In genomic region chr10:112981553-112981952, GRCh38 we compare ENCODE assay signal across 8 cellular contexts.
DNase-seq lines count a peak whose midpoint lies in the region; ATAC-seq lines count a peak whose summit lies in the region.

No MANE protein-coding gene starts in this region.

- H3K4me3 Mint-ChIP-seq in T-helper 2 cell treated with Interferon-gamma antibody and Interleukin-4, amounts not matched to agents 5 μg/mL and 100 μg/mL, for 36 hours: no peak overlapping the region

- peaks cover 66% of the 10 kb centered on the region for H3K27me3 Mint-ChIP-seq in T-helper 2 cell treated with Interferon-gamma antibody and Interleukin-4, amounts not matched to agents 5 μg/mL and 100 μg/mL, for 36 hours (ENCODE audit: low read depth)

- peaks cover 3% of the 10 kb centered on the region for H3K4me1 Mint-ChIP-seq in T-helper 2 cell treated with Interferon-gamma antibody and Interleukin-4, amounts not matched to agents 5 μg/mL and 100 μg/mL, for 36 hours (ENCODE audit: low read depth)

- no peak overlapping the region for H3K27ac Mint-ChIP-seq in T-helper 2 cell treated with Interferon-gamma antibody and Interleukin-4, amounts not matched to agents 5 μg/mL and 100 μg/mL, for 36 hours

- DNase-seq in activated T-cell treated with anti-CD3 and anti-CD28 coated beads for 24 hours (ENCODE audit: low read depth): peak; percentile 32
- DNase-seq in activated T-cell treated with anti-CD3 and anti-CD28 coated beads for 4 hours: no peak
- peak; percentile 62 for DNase-seq in T-helper 2 cell treated with Interferon-gamma antibody and Interleukin-4, amounts not matched to agents 5 μg/mL and 100 μg/mL, for 36 hours (ENCODE audit: low spot score)
- peak; percentile 1 to 23 for DNase-seq in stimulated activated CD8-positive, alpha-beta memory T cell treated with anti-CD3 and anti-CD28 coated beads, Interleukin-7, amount 100 ng/mL, for 48 hours (ENCODE audit: extremely low read depth in 1 of 2, low read depth in 1 of 2)
- no peak for DNase-seq in HuH-7.5 (ENCODE audit: low spot score)
- no peak for DNase-seq in HuH-7 (ENCODE audit: low spot score)
- no peak for DNase-seq in NCI-H2029 treated with DMSO at 0.1 percent for 48 hours (lab: John Stamatoyannopoulos, UW)

- no peaks in the 10 kb centered on the region for H3K9me3 Mint-ChIP-seq in T-helper 2 cell treated with Interferon-gamma antibody and Interleukin-4, amounts not matched to agents 5 μg/mL and 100 μg/mL, for 36 hours

- ATAC-seq in HG02973 (IDR thresholded peaks at IDR 0.05; ENCODE audit: unreplicated experiment): peak; percentile 96

- no peaks in the 10 kb centered on the region for H3K36me3 Mint-ChIP-seq in T-helper 2 cell treated with Interferon-gamma antibody and Interleukin-4, amounts not matched to agents 5 μg/mL and 100 μg/mL, for 36 hours (ENCODE audit: low read depth)

Comparison
In these comparisons a context has a peak if more than half of its experiments do, and no peak if none do; other contexts are left out.
1. DNase-seq: peak in activated T-cell treated with anti-CD3 and anti-CD28 coated beads for 24 hours (single experiment), T-helper 2 cell treated with Interferon-gamma antibody and Interleukin-4, amounts not matched to agents 5 μg/mL and 100 μg/mL, for 36 hours (single experiment) and stimulated activated CD8-positive, alpha-beta memory T cell treated with anti-CD3 and anti-CD28 coated beads, Interleukin-7, amount 100 ng/mL, for 48 hours (2 of 2); none in activated T-cell treated with anti-CD3 and anti-CD28 coated beads for 4 hours (single experiment), HuH-7.5 (single experiment), HuH-7 (single experiment) and NCI-H2029 treated with DMSO at 0.1 percent for 48 hours (single experiment).